Comparison of ENCODE assay signal across 22 cellular contexts in the genomic region with DNA sequence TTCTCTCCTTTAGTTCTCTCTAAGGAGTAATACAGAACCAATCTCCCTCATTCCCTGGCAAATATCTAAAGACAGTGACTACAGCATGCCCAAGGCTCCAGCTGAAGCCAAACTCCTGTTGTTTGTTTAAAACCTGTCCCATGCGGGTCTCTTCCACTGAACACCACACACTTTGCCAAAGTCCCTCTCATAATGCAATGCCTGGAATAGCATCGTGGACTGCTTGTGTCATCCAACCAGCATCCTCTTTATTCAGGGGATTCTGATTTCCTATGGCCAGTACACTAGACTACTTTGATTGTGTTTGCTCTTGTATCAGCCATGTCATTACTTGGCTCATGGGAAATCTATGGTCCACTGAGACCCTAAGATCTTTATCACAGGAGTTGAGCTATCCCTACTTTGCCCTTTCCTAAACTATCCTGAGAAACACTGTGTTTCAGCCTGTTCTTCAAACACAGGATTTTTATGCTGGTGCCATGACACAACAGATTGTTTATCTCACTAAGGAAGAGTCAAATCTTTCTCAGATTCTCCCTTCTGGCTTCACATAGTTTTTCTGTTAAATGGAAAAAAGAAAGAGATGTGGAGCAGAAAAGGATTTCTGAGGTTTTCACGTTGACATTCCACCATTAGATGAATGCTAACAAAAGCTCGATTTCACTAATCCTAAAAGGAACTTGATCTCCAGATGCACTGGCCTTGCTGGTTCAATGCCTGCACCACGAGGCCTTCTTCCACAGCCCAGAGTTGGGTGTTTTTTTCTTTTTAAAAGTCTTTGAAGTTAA. TPM values are rescaled to one million over a fixed set of nuclear protein-coding genes. Genes with fewer than 3 reads are reported as not detected.
DNase-seq lines count a peak whose midpoint lies in the region; ATAC-seq and TF ChIP-seq lines count a peak whose summit lies in the region.
"Had no signal": no experiment of that assay in that cellular context is flagged by ENCODE, and none has a peak within 500 bp of the region (broad histone marks: within the 10 kb centered on the region; RNA-seq: fewer than 3 reads in every experiment).

No MANE protein-coding gene starts in this region.

- H3K4me3 ChIP-seq in AG04450 (ENCODE audit: low read depth, low read length) (no peak overlapping the region), adipocyte (ENCODE audit: low read length) (no peak overlapping the region), smooth muscle cell (no peak overlapping the region)
- H3K4me3 ChIP-seq: GM12878, SJSA1 had no signal

- DNase-seq in AG04450 (ENCODE audit: low read depth, low spot score) (peak; percentile 72), adipocyte (ENCODE audit: low read depth) (peak; percentile 38), fibroblast of peridontal ligament (ENCODE audit: extremely low read depth) (peak; percentile 85), smooth muscle cell (lab: John Stamatoyannopoulos, UW; ENCODE audit: unreplicated experiment) (no peak), RPMI8226 (no peak)
- no peak for DNase-seq in activated CD4-positive, alpha-beta T cell treated with anti-CD3 and anti-CD28 coated beads for 4 hours
- no peak for DNase-seq in activated CD4-positive, CD25-positive, alpha-beta regulatory T cell (lab: John Stamatoyannopoulos, UW)
- DNase-seq: 8988T, GOT3, MV-4-11, NCI-H1105 treated with DMSO at 0.1 percent for 48 hours, NCI-H1694, NCI-H2081, NCI-H2171, NCI-H524 treated with DMSO at 0.1 percent for 48 hours had no signal

- H3K36me3 ChIP-seq in adipocyte (ENCODE audit: control insufficient read depth, insufficient read depth, low read length, severe bottlenecking) (no peaks in the 10 kb centered on the region), smooth muscle cell (ENCODE audit: low read depth) (no peaks in the 10 kb centered on the region)
- H3K36me3 ChIP-seq: SJSA1 had no signal

- no peaks in the 10 kb centered on the region for H4K20me1 ChIP-seq in smooth muscle cell (ENCODE audit: low read depth)

- H3K4me1 ChIP-seq in adipocyte (ENCODE audit: control insufficient read depth, insufficient read depth, low read length) (no peaks in the 10 kb centered on the region), smooth muscle cell (ENCODE audit: low read depth) (no peaks in the 10 kb centered on the region)

- no peaks in the 10 kb centered on the region for H3K9me3 ChIP-seq in AG04450 (ENCODE audit: control insufficient read depth, insufficient read depth, low read length)
- no peaks in the 10 kb centered on the region for H3K9me3 ChIP-seq in adipocyte (ENCODE audit: control insufficient read depth, low read length)
- no peaks in the 10 kb centered on the region for H3K9me3 ChIP-seq in smooth muscle cell (replicated peaks; ENCODE audit: low read depth)
- H3K9me3 ChIP-seq: SJSA1 had no signal

- H3K79me2 ChIP-seq in smooth muscle cell (ENCODE audit: low read depth): no peaks in the 10 kb centered on the region

- no peak for ATAC-seq in GM19452 (IDR thresholded peaks at IDR 0.05; ENCODE audit: unreplicated experiment)
- ATAC-seq: GM12878, HCT116, Right ventricle myocardium inferior had no signal

- peak overlapping the region; percentile 42 for H3K4me2 ChIP-seq in smooth muscle cell
- H3K4me2 ChIP-seq: KMS-11 had no signal

- 46% methylated on average over 5 of the region's 5 CpGs for WGBS in smooth muscle cell (ENCODE audit: low lambda C conversion rate)

- peak overlapping the region; percentile 69 for H3K27ac ChIP-seq in AG04450 (ENCODE audit: low read depth, low read length)
- peak overlapping the region; percentile 37 for H3K27ac ChIP-seq in smooth muscle cell (ENCODE audit: low read depth)
- H3K27ac ChIP-seq: KMS-11, SJSA1 had no signal

- CTCF ChIA-PET in AG04450 (lab: Charles Lee): interaction anchor here (1.2 to 1.4 kb wide), 3 partner anchors 16 to 169 kb away, joined by 3 to 6 read pairs (median 4); a partner anchor contains a TSS

- peaks cover 11% of the 10 kb centered on the region for H3F3A ChIP-seq in smooth muscle cell (ENCODE audit: low read depth)

- H3K27me3 ChIP-seq in AG04450 (ENCODE audit: control insufficient read depth, insufficient read depth, low read length) (no peaks in the 10 kb centered on the region), adipocyte (replicated peaks; ENCODE audit: control insufficient read depth, insufficient read depth, low read length) (no peaks in the 10 kb centered on the region), smooth muscle cell (ENCODE audit: low read depth) (no peaks in the 10 kb centered on the region)
- H3K27me3 ChIP-seq: SJSA1 had no signal

- H2AFZ ChIP-seq in smooth muscle cell (ENCODE audit: low read depth): peak overlapping the region; percentile 4

- POLR2A ChIA-PET in AG04450 (lab: Yijun Ruan, JAX): interaction anchor here (0.6 to 2.5 kb wide), 7 partner anchors 16 to 1794 kb away, joined by 3 to 14 read pairs (median 3); a partner anchor contains a TSS

- no peak overlapping the region for H3K9ac ChIP-seq in adipocyte (ENCODE audit: low read length)
- H3K9ac ChIP-seq in smooth muscle cell (ENCODE audit: low read depth): no peak overlapping the region
- H3K9ac ChIP-seq: KMS-11 had no signal

- TF ChIP-seq CTCF in AG04450 (IDR thresholded peaks at IDR 0.05; ENCODE audit: low read depth, low read length) (no peak), smooth muscle cell (IDR thresholded peaks at IDR 0.05; ENCODE audit: borderline replicate concordance, insufficient read depth, poor library complexity, severe bottlenecking) (no peak)

RNA-seq across cellular contexts. Expression of a gene that starts 15.9 kb away (rescaled TPM):
- polyA plus RNA-seq in AG04450 (2011; rRNA removed) (56.6 and 60.3 TPM in 2 replicates), smooth muscle cell (2.5 and 2.9 TPM in 2 replicates)
- polyA minus RNA-seq in AG04450 (2011; rRNA and poly(A)+ RNA removed): 65.7 and 70.3 TPM in 2 replicates
- total RNA-seq in smooth muscle cell: 4.1 and 4.4 TPM in 2 replicates
- total RNA-seq: OCI-LY7 had no signal

RNA-seq across cellular contexts. Expression of a gene that starts 41.6 kb away (rescaled TPM):
- polyA plus RNA-seq in AG04450 (2011; rRNA removed) (21.8 and 22.6 TPM in 2 replicates), smooth muscle cell (25.1 and 28.4 TPM in 2 replicates)
- 14.0 and 29.0 TPM in 2 replicates for polyA minus RNA-seq in AG04450 (2011; rRNA and poly(A)+ RNA removed)
- 27.5 and 29.3 TPM in 2 replicates for total RNA-seq in smooth muscle cell

Comparison
In these comparisons a context has a peak if more than half of its experiments do, and no peak if none do; other contexts are left out.
1. DNase-seq: peak in AG04450 (single experiment), adipocyte (single experiment) and fibroblast of peridontal ligament (single experiment); none in smooth muscle cell (single experiment), activated CD4-positive, alpha-beta T cell treated with anti-CD3 and anti-CD28 coated beads for 4 hours (0 of 2), activated CD4-positive, CD25-positive, alpha-beta regulatory T cell (0 of 4) and RPMI8226 (single experiment).
2. RNA of a gene that starts 15.9 kb away (polyA plus RNA-seq): 56.6 to 60.3 TPM in AG04450; 2.5 to 2.9 TPM in smooth muscle cell; every median in the first group is over 10 times any median in the second.